ENCODE assay signal across 31 cellular contexts in genomic region chr14:69372146-69372545, GRCh38.
"Had no signal": no experiment of that assay in that cellular context is flagged by ENCODE, and none has a peak within 500 bp of the region (broad histone marks: within the 10 kb centered on the region; RNA-seq: fewer than 3 reads in every experiment).

No MANE protein-coding gene starts in this region.

- H3K4me3 ChIP-seq: ascending aorta, cardiac muscle cell had no signal

- H3K4me1 ChIP-seq: ascending aorta had no signal

- H3K4me3 Mint-ChIP-seq: activated B cell treated with CpG ODN at 0.5 μM for 24 hours; activated CD4-positive, alpha-beta T cell treated with anti-CD3 and anti-CD28 coated beads, Interleukin-2, amount 10 ng/mL, durations not matched to agents 24 days and 14 days; activated CD8-positive, alpha-beta T cell treated with anti-CD3 and anti-CD28 coated beads for 36 hours; activated naive CD4-positive, alpha-beta T cell treated with anti-CD3 and anti-CD28 coated beads, Interleukin-2, amount 10 ng/mL, durations not matched to agents 7 days and 5 days; activated naive CD4-positive, alpha-beta T cell treated with anti-CD3 and anti-CD28 coated beads, Interleukin-2, amount 50 U/mL, for 24 hours; activated naive CD8-positive, alpha-beta T cell treated with anti-CD3 and anti-CD28 coated beads for 36 hours; activated T-cell treated with anti-CD3 and anti-CD28 coated beads, Interleukin-2, amount 50 U/mL, for 4 hours; activated T-cell treated with anti-CD3 and anti-CD28 coated beads, Interleukin-2, amount 50 U/mL, for 72 hours; brain; T-helper 1 cell treated with Interleukin-12 subunit alpha and Interleukin-12 subunit beta and Interleukin-4 antibody, amounts not matched to agents 30 μg/mL and 1 μg/mL, for 36 hours; T-helper 2 cell treated with Interferon-gamma antibody and Interleukin-4, amounts not matched to agents 5 μg/mL and 100 μg/mL, for 36 hours had no signal

- H3K9me3 Mint-ChIP-seq: activated naive CD4-positive, alpha-beta T cell treated with anti-CD3 and anti-CD28 coated beads, Interleukin-2, amount 10 ng/mL, durations not matched to agents 7 days and 5 days; activated naive CD4-positive, alpha-beta T cell treated with anti-CD3 and anti-CD28 coated beads, Interleukin-2, amount 50 U/mL, for 24 hours; activated T-helper 2 cell treated with anti-CD3 and anti-CD28 coated beads, Interferon-gamma antibody, Interleukin-2, Interleukin-4, amounts not matched to agents 10 μg/mL and 5 μg/mL and 100 μg/mL, durations not matched to agents 14 hours and 24 hours and 36 hours; T-helper 1 cell treated with Interleukin-12 subunit alpha and Interleukin-12 subunit beta and Interleukin-4 antibody, amounts not matched to agents 30 μg/mL and 1 μg/mL, for 36 hours; T-helper 2 cell treated with Interferon-gamma antibody and Interleukin-4, amounts not matched to agents 5 μg/mL and 100 μg/mL, for 36 hours had no signal

- H3K27ac ChIP-seq: ascending aorta, cardiac muscle cell, VCaP had no signal

- H3K27ac Mint-ChIP-seq: activated B cell treated with CpG ODN at 0.5 μM for 24 hours; activated naive CD4-positive, alpha-beta T cell treated with anti-CD3 and anti-CD28 coated beads, Interleukin-2, amount 10 ng/mL, durations not matched to agents 7 days and 5 days; activated naive CD4-positive, alpha-beta T cell treated with anti-CD3 and anti-CD28 coated beads, Interleukin-2, amount 50 U/mL, for 24 hours; activated T-cell treated with anti-CD3 and anti-CD28 coated beads, Interleukin-2, amount 50 U/mL, for 72 hours; activated T-helper 2 cell treated with anti-CD3 and anti-CD28 coated beads, Interferon-gamma antibody, Interleukin-2, Interleukin-4, amounts not matched to agents 10 μg/mL and 5 μg/mL and 100 μg/mL, durations not matched to agents 14 hours and 24 hours and 36 hours; brain; T-helper 1 cell treated with Interleukin-12 subunit alpha and Interleukin-12 subunit beta and Interleukin-4 antibody, amounts not matched to agents 30 μg/mL and 1 μg/mL, for 36 hours; T-helper 2 cell treated with Interferon-gamma antibody and Interleukin-4, amounts not matched to agents 5 μg/mL and 100 μg/mL, for 36 hours had no signal

- H3K27me3 Mint-ChIP-seq: activated B cell treated with CpG ODN at 0.5 μM for 24 hours; activated CD4-positive, alpha-beta T cell treated with anti-CD3 and anti-CD28 coated beads, Interleukin-2, amount 10 ng/mL, durations not matched to agents 24 days and 14 days; activated CD8-positive, alpha-beta T cell treated with anti-CD3 and anti-CD28 coated beads for 36 hours; activated naive CD4-positive, alpha-beta T cell treated with anti-CD3 and anti-CD28 coated beads, Interleukin-2, amount 10 ng/mL, durations not matched to agents 7 days and 5 days; activated naive CD4-positive, alpha-beta T cell treated with anti-CD3 and anti-CD28 coated beads, Interleukin-2, amount 50 U/mL, for 24 hours; activated naive CD8-positive, alpha-beta T cell treated with anti-CD3 and anti-CD28 coated beads for 36 hours; brain had no signal

- DNase-seq: activated B cell treated with CpG ODN at 0.5 μM for 24 hours; activated CD4-positive, alpha-beta T cell treated with anti-CD3 and anti-CD28 coated beads for 4 hours; activated CD4-positive, alpha-beta T cell treated with anti-CD3 and anti-CD28 coated beads, Interleukin-2, amount 10 ng/mL, durations not matched to agents 24 days and 14 days; activated CD4-positive, alpha-beta T cell treated with anti-CD3 and anti-CD28 coated beads, Interleukin-2, amount 50 U/mL, for 1 hour; activated CD4-positive, alpha-beta T cell treated with anti-CD3 and anti-CD28 coated beads, Interleukin-2, amount 50 U/mL, for 4 hours; activated CD4-positive, CD25-positive, alpha-beta regulatory T cell treated with anti-CD3 and anti-CD28 coated beads, Interleukin-2, amount 50 U/mL, for 72 hours; activated CD8-positive, alpha-beta memory T cell treated with anti-CD3 and anti-CD28 coated beads, Interleukin-2, amount 50 U/mL, for 4 hours; activated CD8-positive, alpha-beta T cell treated with anti-CD3 and anti-CD28 coated beads for 36 hours; activated effector memory CD4-positive, alpha-beta T cell treated with Interleukin-2 at 50 U/mL for 16 hours; activated gamma-delta T cell; activated naive CD4-positive, alpha-beta T cell treated with anti-CD3 and anti-CD28 coated beads, Interleukin-2, amount 10 ng/mL, durations not matched to agents 7 days and 5 days; activated naive CD4-positive, alpha-beta T cell treated with Interleukin-2 at 50 U/mL for 16 hours; activated naive CD8-positive, alpha-beta T cell treated with anti-CD3 and anti-CD28 coated beads for 36 hours; activated T-cell treated with anti-CD3 and anti-CD28 coated beads for 4 hours; activated T-cell treated with anti-CD3 and anti-CD28 coated beads, Interleukin-2, amount 50 U/mL, for 1 hour; activated T-cell treated with anti-CD3 and anti-CD28 coated beads, Interleukin-2, amount 50 U/mL, for 4 hours; activated T-cell treated with anti-CD3 and anti-CD28 coated beads, Interleukin-2, amount 50 U/mL, for 72 hours; amygdala; anterior cingulate cortex; caudate nucleus; T-helper 1 cell; T-helper 2 cell; T-helper 9 cell had no signal

- H3K9me3 ChIP-seq: ascending aorta had no signal

- H3K27me3 ChIP-seq: ascending aorta, cardiac muscle cell had no signal

- H3K4me1 Mint-ChIP-seq: activated B cell treated with CpG ODN at 0.5 μM for 24 hours, brain had no signal
